ENCODE assay signal across 8 cellular contexts in genomic region chr17:27471321-27472269, GRCh38. TPM values are rescaled to one million over a fixed set of nuclear protein-coding genes. Genes with fewer than 3 reads are reported as not detected.
A peak's percentile ranks its signal among the peaks of the same experiment; 100 is the strongest.
DNase-seq lines count a peak whose midpoint lies in the region; ATAC-seq and TF ChIP-seq lines count a peak whose summit lies in the region.

No MANE protein-coding gene starts in this region.

- no peaks in the 10 kb centered on the region for H3K27me3 Mint-ChIP-seq in activated CD4-positive, alpha-beta T cell treated with anti-CD3 and anti-CD28 coated beads, Interleukin-2, amount 10 ng/mL, durations not matched to agents 7 days and 5 days

- POLR2A ChIA-PET in activated CD4-positive, alpha-beta T cell treated with anti-CD3 and anti-CD28 coated beads, Interleukin-2, amount 10 ng/mL, durations not matched to agents 7 days and 5 days (lab: Charles Lee): interaction anchor here (0.7 kb wide), 2 partner anchors 108 to 111 kb away, joined by 4 to 5 read pairs; no protein-coding TSS in a partner anchor

- H3K27ac Mint-ChIP-seq in activated CD4-positive, alpha-beta T cell treated with anti-CD3 and anti-CD28 coated beads, Interleukin-2, amount 10 ng/mL, durations not matched to agents 7 days and 5 days: peak overlapping the region; percentile 97

- in situ Hi-C loops in GM18951 (cut with MboI; ENCODE audit: low sequenced_read_pairs, unreplicated experiment): no loop called here

- peak; percentile 65 for ATAC-seq in HG03066 (IDR thresholded peaks at IDR 0.05; ENCODE audit: low read depth, unreplicated experiment)

- no peaks in the 10 kb centered on the region for H3K9me3 Mint-ChIP-seq in activated CD4-positive, alpha-beta T cell treated with anti-CD3 and anti-CD28 coated beads, Interleukin-2, amount 10 ng/mL, durations not matched to agents 7 days and 5 days

- H3K4me3 ChIP-seq in epithelial cell of esophagus (ENCODE audit: low read length): no peak overlapping the region

- H3K4me1 Mint-ChIP-seq in activated CD4-positive, alpha-beta T cell treated with anti-CD3 and anti-CD28 coated beads, Interleukin-2, amount 10 ng/mL, durations not matched to agents 7 days and 5 days: peaks cover 88% of the 10 kb centered on the region

- CTCF ChIA-PET in activated CD4-positive, alpha-beta T cell treated with anti-CD3 and anti-CD28 coated beads, Interleukin-2, amount 10 ng/mL, durations not matched to agents 7 days and 5 days (lab: Charles Lee): interaction anchor here (0.5 to 2.2 kb wide), 6 partner anchors 11 to 191 kb away, joined by 3 to 13 read pairs (median 4); partner anchors contain the start of gene KSR1

- peak; percentile 11 for TF ChIP-seq POLR2A in GM18951 (IDR thresholded peaks at IDR 0.05; ENCODE audit: extremely low read depth, insufficient read depth, insufficient read length)

- DNase-seq in activated CD4-positive, alpha-beta T cell treated with anti-CD3 and anti-CD28 coated beads, Interleukin-2, amount 10 ng/mL, durations not matched to agents 7 days and 5 days: peak; percentile 84
- peak; percentile 98 for DNase-seq in epithelial cell of esophagus (ENCODE audit: low read depth)
- peak; percentile 72 to 81 for DNase-seq in stimulated activated CD8-positive, alpha-beta memory T cell treated with anti-CD3 and anti-CD28 coated beads, Interleukin-2, amount 100 ng/mL, for 48 hours (ENCODE audit: low read depth in 2 of 2)
- DNase-seq in NCI-H2227 (lab: John Stamatoyannopoulos, UW; ENCODE audit: unreplicated experiment): no peak
- no peak for DNase-seq in globus pallidus (ENCODE audit: low spot score)
- DNase-seq in COR-L47 (lab: John Stamatoyannopoulos, UW): no peak

- H3K36me3 Mint-ChIP-seq in activated CD4-positive, alpha-beta T cell treated with anti-CD3 and anti-CD28 coated beads, Interleukin-2, amount 10 ng/mL, durations not matched to agents 7 days and 5 days (ENCODE audit: low read depth): peaks cover 5% of the 10 kb centered on the region

- peak overlapping the region; percentile 28 for H3K4me3 Mint-ChIP-seq in activated CD4-positive, alpha-beta T cell treated with anti-CD3 and anti-CD28 coated beads, Interleukin-2, amount 10 ng/mL, durations not matched to agents 7 days and 5 days

- no peak for TF ChIP-seq CTCF in epithelial cell of esophagus (IDR thresholded peaks at IDR 0.05; ENCODE audit: insufficient read depth, low read depth, low read length, missing control alignments)

RNA-seq across cellular contexts. Expression of gene KSR1, which starts 15.3 kb away (rescaled TPM):
- total RNA-seq in activated CD4-positive, alpha-beta T cell treated with anti-CD3 and anti-CD28 coated beads, Interleukin-2, amount 10 ng/mL, durations not matched to agents 7 days and 5 days: 10 to 100 TPM; 43.1 to 45.7 TPM

Comparison
In these comparisons a context has a peak if more than half of its experiments do, and no peak if none do; other contexts are left out.
1. DNase-seq: peak in activated CD4-positive, alpha-beta T cell treated with anti-CD3 and anti-CD28 coated beads, Interleukin-2, amount 10 ng/mL, durations not matched to agents 7 days and 5 days (single experiment), epithelial cell of esophagus (single experiment) and stimulated activated CD8-positive, alpha-beta memory T cell treated with anti-CD3 and anti-CD28 coated beads, Interleukin-2, amount 100 ng/mL, for 48 hours (2 of 2); none in NCI-H2227 (single experiment), globus pallidus (single experiment) and COR-L47 (single experiment).